In genomic region chr15:76905013-76905839, GRCh38 we compare ENCODE assay signal across 7 cellular contexts.
DNase-seq lines count a peak whose midpoint lies in the region; ATAC-seq and TF ChIP-seq lines count a peak whose summit lies in the region.

A gene with protein sequence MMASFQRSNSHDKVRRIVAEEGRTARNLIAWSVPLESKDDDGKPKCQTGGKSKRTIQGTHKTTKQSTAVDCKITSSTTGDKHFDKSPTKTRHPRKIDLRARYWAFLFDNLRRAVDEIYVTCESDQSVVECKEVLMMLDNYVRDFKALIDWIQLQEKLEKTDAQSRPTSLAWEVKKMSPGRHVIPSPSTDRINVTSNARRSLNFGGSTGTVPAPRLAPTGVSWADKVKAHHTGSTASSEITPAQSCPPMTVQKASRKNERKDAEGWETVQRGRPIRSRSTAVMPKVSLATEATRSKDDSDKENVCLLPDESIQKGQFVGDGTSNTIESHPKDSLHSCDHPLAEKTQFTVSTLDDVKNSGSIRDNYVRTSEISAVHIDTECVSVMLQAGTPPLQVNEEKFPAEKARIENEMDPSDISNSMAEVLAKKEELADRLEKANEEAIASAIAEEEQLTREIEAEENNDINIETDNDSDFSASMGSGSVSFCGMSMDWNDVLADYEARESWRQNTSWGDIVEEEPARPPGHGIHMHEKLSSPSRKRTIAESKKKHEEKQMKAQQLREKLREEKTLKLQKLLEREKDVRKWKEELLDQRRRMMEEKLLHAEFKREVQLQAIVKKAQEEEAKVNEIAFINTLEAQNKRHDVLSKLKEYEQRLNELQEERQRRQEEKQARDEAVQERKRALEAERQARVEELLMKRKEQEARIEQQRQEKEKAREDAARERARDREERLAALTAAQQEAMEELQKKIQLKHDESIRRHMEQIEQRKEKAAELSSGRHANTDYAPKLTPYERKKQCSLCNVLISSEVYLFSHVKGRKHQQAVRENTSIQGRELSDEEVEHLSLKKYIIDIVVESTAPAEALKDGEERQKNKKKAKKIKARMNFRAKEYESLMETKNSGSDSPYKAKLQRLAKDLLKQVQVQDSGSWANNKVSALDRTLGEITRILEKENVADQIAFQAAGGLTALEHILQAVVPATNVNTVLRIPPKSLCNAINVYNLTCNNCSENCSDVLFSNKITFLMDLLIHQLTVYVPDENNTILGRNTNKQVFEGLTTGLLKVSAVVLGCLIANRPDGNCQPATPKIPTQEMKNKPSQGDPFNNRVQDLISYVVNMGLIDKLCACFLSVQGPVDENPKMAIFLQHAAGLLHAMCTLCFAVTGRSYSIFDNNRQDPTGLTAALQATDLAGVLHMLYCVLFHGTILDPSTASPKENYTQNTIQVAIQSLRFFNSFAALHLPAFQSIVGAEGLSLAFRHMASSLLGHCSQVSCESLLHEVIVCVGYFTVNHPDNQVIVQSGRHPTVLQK (N-terminal part only) (minus strand): TSS chr15:76905340. CDS start chr15:76883817, 21,523 bp downstream.

- no peak for TF ChIP-seq CTCF in retinal pigment epithelial cell (conservative IDR thresholded peaks at IDR 0.05; ENCODE audit: low read depth, low read length)

- peak; percentile 92 to 94 for DNase-seq in NCI-H2081 (lab: John Stamatoyannopoulos, UW)
- peak; percentile 75 for DNase-seq in T1000 (lab: John Stamatoyannopoulos, UW)
- peak; percentile 94 for DNase-seq in astrocyte of the hippocampus (ENCODE audit: low read depth, low spot score)
- peak; percentile 51 to 95 (median 88) for DNase-seq in hypothalamus (lab: John Stamatoyannopoulos, UW)
- DNase-seq in retinal pigment epithelial cell (ENCODE audit: low read depth): no peak

- peak within 1 kb of the TSS; percentile 79 for H3K4me3 ChIP-seq in retinal pigment epithelial cell (ENCODE audit: low read length)

- ATAC-seq in GM18505 (IDR thresholded peaks at IDR 0.05; ENCODE audit: unreplicated experiment) (peak; percentile 85), HG02970 (IDR thresholded peaks at IDR 0.05; ENCODE audit: low FRiP score, unreplicated experiment) (peak; percentile 89)

- peak; percentile 77 for TF ChIP-seq POLR2A in GM18505 (IDR thresholded peaks at IDR 0.05; ENCODE audit: borderline replicate concordance, extremely low read depth, insufficient read depth, insufficient read length)
